Comparison of ENCODE assay signal across 22 cellular contexts in genomic region chr4:25075129-25075528, GRCh38. TPM values are rescaled to one million over a fixed set of nuclear protein-coding genes. Genes with fewer than 3 reads are reported as not detected.
"Had no signal": no experiment of that assay in that cellular context is flagged by ENCODE, and none has a peak within 500 bp of the region (broad histone marks: within the 10 kb centered on the region; RNA-seq: fewer than 3 reads in every experiment).

No MANE protein-coding gene starts in this region.

- H3K4me1 Mint-ChIP-seq: activated naive CD8-positive, alpha-beta T cell treated with anti-CD3 and anti-CD28 coated beads, Interleukin-2, amount 10 ng/mL, durations not matched to agents 7 days and 5 days had no signal

- H3K36me3 ChIP-seq: breast epithelium, colonic mucosa, esophagus squamous epithelium, gastrocnemius medialis, left ventricle myocardium inferior, upper lobe of left lung had no signal

- ATAC-seq: gastrocnemius medialis; natural killer cell treated with Interleukin-12 subunit alpha and Interleukin-12 subunit beta and Interleukin-15 and Interleukin-18, amount 100 ng/mL, for 72 hours had no signal

- H3K4me1 ChIP-seq: breast epithelium, gastrocnemius medialis, upper lobe of left lung had no signal

- H3K27me3 ChIP-seq: breast epithelium, colonic mucosa, esophagus squamous epithelium, gastrocnemius medialis, testis, upper lobe of left lung had no signal

- H3K27ac Mint-ChIP-seq: activated CD4-positive, alpha-beta memory T cell treated with anti-CD3 and anti-CD28 coated beads for 36 hours; activated naive CD8-positive, alpha-beta T cell treated with anti-CD3 and anti-CD28 coated beads, Interleukin-2, amount 10 ng/mL, durations not matched to agents 7 days and 5 days; natural killer cell treated with Interleukin-12 subunit alpha and Interleukin-12 subunit beta and Interleukin-15 and Interleukin-18, amount 100 ng/mL, for 72 hours; T-helper 1 cell treated with Interleukin-12 subunit alpha and Interleukin-12 subunit beta and Interleukin-4 antibody, amounts not matched to agents 30 μg/mL and 1 μg/mL, for 36 hours had no signal

- H3K9me3 Mint-ChIP-seq: activated CD4-positive, alpha-beta memory T cell treated with anti-CD3 and anti-CD28 coated beads for 36 hours; activated naive CD8-positive, alpha-beta T cell treated with anti-CD3 and anti-CD28 coated beads, Interleukin-2, amount 10 ng/mL, durations not matched to agents 7 days and 5 days; natural killer cell treated with Interleukin-12 subunit alpha and Interleukin-12 subunit beta and Interleukin-15 and Interleukin-18, amount 100 ng/mL, for 72 hours; T-helper 1 cell treated with Interleukin-12 subunit alpha and Interleukin-12 subunit beta and Interleukin-4 antibody, amounts not matched to agents 30 μg/mL and 1 μg/mL, for 36 hours had no signal

- H3K4me3 ChIP-seq: breast epithelium, colonic mucosa, dorsolateral prefrontal cortex, esophagus squamous epithelium, gastrocnemius medialis, left ventricle myocardium inferior, testis, upper lobe of left lung had no signal

- DNase-seq: activated CD4-positive, alpha-beta memory T cell treated with anti-CD3 and anti-CD28 coated beads for 36 hours; activated CD4-positive, alpha-beta T cell treated with anti-CD3 and anti-CD28 coated beads for 48 hours; activated naive CD4-positive, alpha-beta T cell treated with Interleukin-2 at 50 U/mL for 16 hours; activated naive CD8-positive, alpha-beta T cell treated with anti-CD3 and anti-CD28 coated beads, Interleukin-2, amount 10 ng/mL, durations not matched to agents 7 days and 5 days; activated T-cell treated with anti-CD3 and anti-CD28 coated beads, Interleukin-2, amount 50 U/mL, for 48 hours; amniotic stem cell; colonic mucosa; dorsolateral prefrontal cortex; esophagus squamous epithelium; gastrocnemius medialis; hippocampal formation; left ventricle myocardium inferior; mammary epithelial cell; midbrain; stimulated activated CD4-positive, alpha-beta T cell treated with anti-CD3 and anti-CD28 coated beads, Interleukin-4, amount 100 ng/mL, for 1 hour; stimulated activated naive CD4-positive, alpha-beta T cell; T1000; testis had no signal

- H3K36me3 Mint-ChIP-seq: activated CD4-positive, alpha-beta memory T cell treated with anti-CD3 and anti-CD28 coated beads for 36 hours; activated naive CD8-positive, alpha-beta T cell treated with anti-CD3 and anti-CD28 coated beads, Interleukin-2, amount 10 ng/mL, durations not matched to agents 7 days and 5 days; natural killer cell treated with Interleukin-12 subunit alpha and Interleukin-12 subunit beta and Interleukin-15 and Interleukin-18, amount 100 ng/mL, for 72 hours had no signal

- H3K27ac ChIP-seq: breast epithelium, colonic mucosa, dorsolateral prefrontal cortex, esophagus squamous epithelium, gastrocnemius medialis, left ventricle myocardium inferior, testis, upper lobe of left lung had no signal

- H3K9me3 ChIP-seq: breast epithelium, colonic mucosa, esophagus squamous epithelium, gastrocnemius medialis, left ventricle myocardium inferior, testis, upper lobe of left lung had no signal

- H3K4me3 Mint-ChIP-seq: activated CD4-positive, alpha-beta memory T cell treated with anti-CD3 and anti-CD28 coated beads for 36 hours; activated naive CD8-positive, alpha-beta T cell treated with anti-CD3 and anti-CD28 coated beads, Interleukin-2, amount 10 ng/mL, durations not matched to agents 7 days and 5 days; natural killer cell treated with Interleukin-12 subunit alpha and Interleukin-12 subunit beta and Interleukin-15 and Interleukin-18, amount 100 ng/mL, for 72 hours; T-helper 1 cell treated with Interleukin-12 subunit alpha and Interleukin-12 subunit beta and Interleukin-4 antibody, amounts not matched to agents 30 μg/mL and 1 μg/mL, for 36 hours had no signal

RNA-seq across cellular contexts. Expression of gene LGI2, which starts 44.4 kb away (rescaled TPM):
- total RNA-seq: activated CD4-positive, alpha-beta memory T cell treated with anti-CD3 and anti-CD28 coated beads for 36 hours; activated naive CD8-positive, alpha-beta T cell treated with anti-CD3 and anti-CD28 coated beads, Interleukin-2, amount 10 ng/mL, durations not matched to agents 7 days and 5 days; mammary epithelial cell; natural killer cell treated with Interleukin-12 subunit alpha and Interleukin-12 subunit beta and Interleukin-15 and Interleukin-18, amount 100 ng/mL, for 72 hours had no signal
- polyA plus RNA-seq: mammary epithelial cell had no signal
